Comparison of ENCODE assay signal across 13 cellular contexts in the genomic region with DNA sequence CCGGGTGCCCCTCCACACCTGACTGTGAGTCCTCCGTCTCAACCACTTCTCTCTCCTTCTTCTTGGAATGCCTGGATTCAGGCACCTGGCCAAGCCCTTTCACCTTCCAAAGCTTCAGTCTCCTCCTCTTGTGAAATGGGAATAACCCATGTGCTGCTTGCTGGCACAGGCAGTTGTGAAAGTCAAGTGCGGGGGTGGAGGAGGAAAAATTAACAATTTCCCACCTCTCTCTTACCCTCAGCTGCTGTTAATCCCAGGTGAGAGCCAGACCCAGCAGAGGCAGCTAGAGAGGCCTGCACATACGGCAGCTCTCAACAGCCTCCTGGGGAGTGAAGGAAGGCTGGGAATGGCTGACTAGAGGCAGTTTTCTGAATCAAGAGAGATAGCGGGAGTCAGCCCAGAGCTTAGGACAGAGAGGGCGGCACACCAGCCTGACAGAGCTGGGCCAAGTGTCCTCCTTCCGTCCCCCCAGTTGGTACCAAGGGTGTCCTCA.
A peak's percentile ranks its signal among the peaks of the same experiment; 100 is the strongest.
DNase-seq lines count a peak whose midpoint lies in the region; ATAC-seq, FAIRE-seq and TF ChIP-seq lines count a peak whose summit lies in the region.
"Had no signal": no experiment of that assay in that cellular context is flagged by ENCODE, and none has a peak within 500 bp of the region (broad histone marks: within the 10 kb centered on the region; RNA-seq: fewer than 3 reads in every experiment).

No MANE protein-coding gene starts in this region.

- H3K9me3 ChIP-seq in A549 (no peaks in the 10 kb centered on the region), HCT116 (ENCODE audit: control insufficient read depth in 1 of 2, insufficient read depth in 1 of 2, low read depth in 1 of 2, low read length in 2 of 2) (no peaks in the 10 kb centered on the region), mammary epithelial cell (replicated peaks; ENCODE audit: insufficient read depth, low read length) (no peaks in the 10 kb centered on the region)
- H3K9me3 ChIP-seq: BE2C had no signal

- intact Hi-C loops in HCT116 (cut with micrococcal nuclease) (loop anchor here (5.0 kb wide), 1 partner anchor 61 kb away; no protein-coding TSS in a partner anchor), mammary epithelial cell (cut with micrococcal nuclease) (no loop called here)

- H4K5ac ChIP-seq in mesendoderm (ENCODE audit: low read length) = no peak overlapping the region

- POLR2A ChIA-PET in A549 (lab: Yijun Ruan, JAX) (interaction anchor here (0.8 to 1.7 kb wide), 2 partner anchors 13 to 41 kb away, joined by 3 to 8 read pairs; no protein-coding TSS in a partner anchor), HCT116 (lab: Charles Lee) (no interaction called here)
- POLR2A ChIA-PET in activated CD4-positive, alpha-beta memory T cell treated with anti-CD3 and anti-CD28 coated beads, Interleukin-2, amount 10 ng/mL, durations not matched to agents 7 days and 5 days (lab: Charles Lee) = interaction anchor here (0.8 kb wide), 1 partner anchor 97 kb away, joined by 3 read pairs; the partner anchor contains the start of gene KSR1

- TF ChIP-seq RAD21 in A549 (conservative IDR thresholded peaks at IDR 0.05 in 1 of 2, IDR thresholded peaks at IDR 0.05 in 1 of 2) (no peak), HCT116 (IDR thresholded peaks at IDR 0.05; ENCODE audit: low read depth) (no peak)

- no peak for TF ChIP-seq POLR2A in A549 (IDR thresholded peaks at IDR 0.05; ENCODE audit: low read length)
- TF ChIP-seq POLR2A in HCT116 (IDR thresholded peaks at IDR 0.05; ENCODE audit: borderline replicate concordance, extremely low read depth, insufficient read depth, insufficient read length) = no peak

- dilution Hi-C loops in mammary epithelial cell (cut with HindIII; ENCODE audit: low sequenced_read_pairs) = no loop called here

- H3K9me3 Mint-ChIP-seq in activated CD4-positive, alpha-beta memory T cell treated with anti-CD3 and anti-CD28 coated beads, Interleukin-2, amount 10 ng/mL, durations not matched to agents 7 days and 5 days = no peaks in the 10 kb centered on the region
- H3K9me3 Mint-ChIP-seq: IgD-negative memory B cell had no signal

- H4K8ac ChIP-seq in mesendoderm (ENCODE audit: low read depth, low read length) = no peak overlapping the region

- RAD21 ChIA-PET in HCT116 (lab: Charles Lee; ENCODE audit: low non-redundant PET in 1 of 2, low total read pairs in 2 of 2, uncharacterized antibody in 2 of 2, unreplicated experiment in 2 of 2) = no interaction called here

- H2BK5ac ChIP-seq in mesendoderm (ENCODE audit: low read length) = peak overlapping the region; percentile 29

- no peak for FAIRE-seq in A549 (lab: Jason Lieb, UNC)

- no peaks in the 10 kb centered on the region for H3K36me3 ChIP-seq in HCT116 (ENCODE audit: control insufficient read depth in 1 of 2, insufficient read depth in 2 of 2, low read length in 2 of 2)
- no peaks in the 10 kb centered on the region for H3K36me3 ChIP-seq in mammary epithelial cell (ENCODE audit: insufficient read depth, low read length)
- no peaks in the 10 kb centered on the region for H3K36me3 ChIP-seq in mesendoderm (ENCODE audit: control insufficient read depth, insufficient read depth, low read length)
- H3K36me3 ChIP-seq: BE2C had no signal

- H3K79me2 ChIP-seq in HCT116 (ENCODE audit: insufficient read depth, low read length) = no peaks in the 10 kb centered on the region
- no peaks in the 10 kb centered on the region for H3K79me2 ChIP-seq in mammary epithelial cell (ENCODE audit: insufficient read depth, low read length)
- peaks cover 2% of the 10 kb centered on the region for H3K79me2 ChIP-seq in mesendoderm (ENCODE audit: control insufficient read depth, insufficient read depth, low read length)

- peak; percentile 5 to 30; a peak in 5 of 6 replicates for ATAC-seq in A549
- ATAC-seq in HCT116 = no peak; the same call in none of the 2 replicates

- no peaks in the 10 kb centered on the region for H4K20me1 ChIP-seq in HCT116 (ENCODE audit: insufficient read depth)
- no peaks in the 10 kb centered on the region for H4K20me1 ChIP-seq in mammary epithelial cell (ENCODE audit: insufficient read depth, low read length)

- no peak for TF ChIP-seq CTCF in A549 (IDR thresholded peaks at IDR 0.05)
- TF ChIP-seq CTCF in HCT116 (IDR thresholded peaks at IDR 0.05 in 2 of 3, conservative IDR thresholded peaks at IDR 0.05 in 1 of 3; ENCODE audit: borderline replicate concordance in 1 of 3, insufficient read depth in 1 of 3, low read depth in 2 of 3, low read length in 2 of 3) = no peak
- no peak for TF ChIP-seq CTCF in mammary epithelial cell (conservative IDR thresholded peaks at IDR 0.05 in 1 of 2, IDR thresholded peaks at IDR 0.05 in 1 of 2; ENCODE audit: extremely low read depth in 1 of 2, insufficient read depth in 1 of 2, low read depth in 1 of 2, low read length in 2 of 2)
- TF ChIP-seq CTCF in foreskin fibroblast (IDR thresholded peaks at IDR 0.05; ENCODE audit: low read depth, low read length) = no peak

- H3K27me3 Mint-ChIP-seq in activated CD4-positive, alpha-beta memory T cell treated with anti-CD3 and anti-CD28 coated beads, Interleukin-2, amount 10 ng/mL, durations not matched to agents 7 days and 5 days = no peaks in the 10 kb centered on the region
- H3K27me3 Mint-ChIP-seq: activated naive CD8-positive, alpha-beta T cell had no signal

- H2AK5ac ChIP-seq in mesendoderm (ENCODE audit: low read length) = no peak overlapping the region

- no peak overlapping the region for H3K27ac Mint-ChIP-seq in activated CD4-positive, alpha-beta memory T cell treated with anti-CD3 and anti-CD28 coated beads, Interleukin-2, amount 10 ng/mL, durations not matched to agents 7 days and 5 days
- H3K27ac Mint-ChIP-seq: activated naive CD8-positive, alpha-beta T cell; IgD-negative memory B cell had no signal

- H3K79me1 ChIP-seq in mesendoderm (ENCODE audit: low read length) = peaks cover 11% of the 10 kb centered on the region

- peak overlapping the region; percentile 59 for H3K56ac ChIP-seq in mesendoderm (ENCODE audit: low read length)

- no peak overlapping the region for H3K4me3 Mint-ChIP-seq in activated CD4-positive, alpha-beta memory T cell treated with anti-CD3 and anti-CD28 coated beads, Interleukin-2, amount 10 ng/mL, durations not matched to agents 7 days and 5 days
- H3K4me3 Mint-ChIP-seq: activated naive CD8-positive, alpha-beta T cell; IgD-negative memory B cell had no signal

- H3K4me3 ChIP-seq in A549 (no peak overlapping the region), HCT116 (replicated peaks in 1 of 2; ENCODE audit: low read depth in 1 of 2, low read length in 2 of 2) (peak overlapping the region in 1 of 2 experiments; percentile 29; a peak in 1 of 4 replicates), mammary epithelial cell (replicated peaks in 1 of 3; ENCODE audit: insufficient read depth in 1 of 3, low read depth in 2 of 3, low read length in 3 of 3) (no peak overlapping the region), mesendoderm (ENCODE audit: low read length) (no peak overlapping the region), foreskin fibroblast (ENCODE audit: low read depth in 1 of 2, low read length in 2 of 2) (no peak overlapping the region)

- H3K4me2 ChIP-seq in A549 (peak overlapping the region; percentile 83), HCT116 (ENCODE audit: low read length) (peak overlapping the region; percentile 76), mammary epithelial cell (ENCODE audit: insufficient read depth, low read depth, low read length) (peak overlapping the region; percentile 4), mesendoderm (ENCODE audit: low read length) (no peak overlapping the region)

- no peak overlapping the region for H3K23ac ChIP-seq in mesendoderm (ENCODE audit: low read length)

- no peak overlapping the region for H2AFZ ChIP-seq in HCT116 (ENCODE audit: low read depth, low read length, poor library complexity, severe bottlenecking)
- H2AFZ ChIP-seq in mammary epithelial cell (ENCODE audit: low read depth, low read length) = no peak overlapping the region

- peak overlapping the region; percentile 91 to 97 for H3K27ac ChIP-seq in A549
- H3K27ac ChIP-seq in HCT116 (ENCODE audit: low read depth, low read length) = peak overlapping the region; percentile 78
- no peak overlapping the region for H3K27ac ChIP-seq in mammary epithelial cell (ENCODE audit: insufficient read depth, low read depth, low read length)
- peak overlapping the region; percentile 55 for H3K27ac ChIP-seq in mesendoderm (ENCODE audit: low read depth, low read length)

- DNase-seq in A549 (ENCODE audit: low read depth in 1 of 2, low spot score in 1 of 2) (peak in 1 of 2 experiments; percentile 59), HCT116 (ENCODE audit: low read depth, low spot score) (no peak), mammary epithelial cell (peak; percentile 40), mesendoderm (peak; percentile 79), NCI-H2171 (lab: John Stamatoyannopoulos, UW) (no peak), iPS-NIHi7 (ENCODE audit: extremely low spot score) (no peak), foreskin fibroblast (no peak)
- DNase-seq in activated CD4-positive, alpha-beta memory T cell treated with anti-CD3 and anti-CD28 coated beads, Interleukin-2, amount 10 ng/mL, durations not matched to agents 7 days and 5 days = no peak
- DNase-seq: nucleus accumbens, T-helper 2 cell had no signal

- no peaks in the 10 kb centered on the region for H3K9me2 ChIP-seq in HCT116 (ENCODE audit: insufficient read depth)

- H3K9ac ChIP-seq in HCT116 (ENCODE audit: low read length) (peak overlapping the region; percentile 31), mammary epithelial cell (ENCODE audit: insufficient read depth, low read length) (no peak overlapping the region), mesendoderm (ENCODE audit: low read length) (peak overlapping the region; percentile 7)

- BruUV-seq in HCT116 (replicated peaks; lab: Mats Ljungman, UMichigan) (no TSS peak), mammary epithelial cell (replicated peaks; lab: Mats Ljungman, UMichigan) (no TSS peak)

- H3K36me3 Mint-ChIP-seq in activated CD4-positive, alpha-beta memory T cell treated with anti-CD3 and anti-CD28 coated beads, Interleukin-2, amount 10 ng/mL, durations not matched to agents 7 days and 5 days (ENCODE audit: low read depth) = peaks cover 14% of the 10 kb centered on the region

- no peak overlapping the region for H2BK120ac ChIP-seq in mesendoderm (ENCODE audit: low read depth, low read length)

- peaks cover 20% of the 10 kb centered on the region for H3K4me1 Mint-ChIP-seq in activated CD4-positive, alpha-beta memory T cell treated with anti-CD3 and anti-CD28 coated beads, Interleukin-2, amount 10 ng/mL, durations not matched to agents 7 days and 5 days

- in situ Hi-C loops in mammary epithelial cell (cut with MboI; ENCODE audit: low sequenced_read_pairs in 2 of 2) = loop anchor here in 1 of 2 donors (10.0 kb wide), 1 partner anchor 58 kb away; no protein-coding TSS in a partner anchor

- H2BK15ac ChIP-seq in mesendoderm (replicated peaks; ENCODE audit: low read depth) = no peak overlapping the region

- H3K27me3 ChIP-seq in HCT116 (ENCODE audit: insufficient read depth, low read length) (no peaks in the 10 kb centered on the region), mammary epithelial cell (ENCODE audit: insufficient read depth, low read length) (no peaks in the 10 kb centered on the region), mesendoderm (ENCODE audit: insufficient read depth, low read length, poor library complexity) (no peaks in the 10 kb centered on the region)
- H3K27me3 ChIP-seq: BE2C had no signal

- no peak overlapping the region for H3K4ac ChIP-seq in mesendoderm (ENCODE audit: low read depth, low read length)

- H3K18ac ChIP-seq in mesendoderm (ENCODE audit: low read length) = peak overlapping the region; percentile 33

- CTCF ChIA-PET in A549 (lab: Yijun Ruan, JAX) = interaction anchor here (0.5 to 4.0 kb wide), 15 partner anchors 12 to 274 kb away, joined by 3 to 35 read pairs (median 4); no protein-coding TSS in a partner anchor
- CTCF ChIA-PET in HCT116 (lab: Charles Lee) = interaction anchor here (0.6 to 0.8 kb wide), 2 partner anchors 46 to 59 kb away, joined by 3 to 4 read pairs; no protein-coding TSS in a partner anchor
- CTCF ChIA-PET in mammary epithelial cell (lab: Charles Lee; ENCODE audit: low non-redundant PET) = interaction anchor here (0.6 kb wide), 1 partner anchor 488 kb away, joined by 4 read pairs; no protein-coding TSS in a partner anchor
- CTCF ChIA-PET in activated CD4-positive, alpha-beta memory T cell treated with anti-CD3 and anti-CD28 coated beads, Interleukin-2, amount 10 ng/mL, durations not matched to agents 7 days and 5 days (lab: Charles Lee) = interaction anchor here (1.0 to 1.6 kb wide), 2 partner anchors 47 to 81 kb away, joined by 3 to 5 read pairs; no protein-coding TSS in a partner anchor

- WGBS in A549 (ENCODE audit: missing lambda C conversion rate) = 69% methylated on average over 7 of the region's 7 CpGs
- 53% methylated on average over 6 of the region's 7 CpGs for WGBS in mammary epithelial cell (ENCODE audit: low coverage, missing lambda C conversion rate)
- no CpG with 5 or more reads among the region's 7 CpGs for WGBS in mesendoderm (ENCODE audit: extremely low coverage, insufficient coverage, low lambda C conversion rate)

- TF ChIP-seq EP300 in A549 (IDR thresholded peaks at IDR 0.05) = 0 out of 5 replicates have a peak, but pooled peaks of 1 of the 2 experiments have one; percentile 11

- H3K4me1 ChIP-seq in A549 = peaks cover 61% of the 10 kb centered on the region
- peaks cover 39 to 42% of the 10 kb centered on the region in 2 experiments for H3K4me1 ChIP-seq in HCT116 (ENCODE audit: control insufficient read depth in 1 of 2, insufficient read depth in 2 of 2, low read length in 2 of 2)
- H3K4me1 ChIP-seq in mammary epithelial cell (ENCODE audit: insufficient read depth, low read length) = peaks cover 20% of the 10 kb centered on the region
- peaks cover 7% of the 10 kb centered on the region for H3K4me1 ChIP-seq in mesendoderm (ENCODE audit: control insufficient read depth, low read depth, low read length)
- H3K4me1 ChIP-seq: BE2C had no signal

Comparison
In these comparisons a context has a peak if more than half of its experiments do, and no peak if none do; other contexts are left out.
1. DNase-seq: peak in mammary epithelial cell (single experiment) and mesendoderm (single experiment); none in HCT116 (single experiment), activated CD4-positive, alpha-beta memory T cell treated with anti-CD3 and anti-CD28 coated beads, Interleukin-2, amount 10 ng/mL, durations not matched to agents 7 days and 5 days (single experiment), NCI-H2171 (single experiment), iPS-NIHi7 (single experiment) and foreskin fibroblast (0 of 2).
2. Of the 6 proteins assayed by ChIP-seq in both A549 and HCT116: peak only in A549: MAX; only in HCT116: none; in both: CEBPB; in neither: 4.